Comparison of ENCODE assay signal across 17 cellular contexts in the genomic region with DNA sequence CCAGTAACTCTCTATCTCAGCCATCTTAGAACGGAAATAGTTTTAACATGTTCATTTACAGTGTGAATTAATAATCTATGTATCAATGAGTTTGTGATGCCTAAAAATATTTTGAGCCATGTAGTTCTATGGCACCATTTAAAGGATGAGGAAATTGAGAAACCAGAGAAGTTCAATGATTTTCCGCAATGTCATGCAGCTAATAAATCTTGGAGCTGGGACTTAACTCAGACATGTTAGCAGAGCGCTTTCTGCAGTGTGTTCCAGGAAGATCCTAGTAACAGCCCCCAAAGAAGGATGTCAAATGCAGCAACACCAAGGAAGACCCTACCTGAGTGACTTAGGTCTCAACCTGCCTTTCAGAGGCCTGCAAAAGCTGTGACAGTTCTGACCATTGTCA.
DNase-seq lines count a peak whose midpoint lies in the region; ATAC-seq, FAIRE-seq and TF ChIP-seq lines count a peak whose summit lies in the region.
"Had no signal": no experiment of that assay in that cellular context is flagged by ENCODE, and none has a peak within 500 bp of the region (broad histone marks: within the 10 kb centered on the region; RNA-seq: fewer than 3 reads in every experiment).

No MANE protein-coding gene starts in this region.

- H3K36me3 ChIP-seq in HepG2 (replicated peaks in 1 of 2; ENCODE audit: control insufficient read depth in 1 of 2, insufficient read depth in 2 of 2, low read length in 2 of 2) (peaks cover 33 to 75% of the 10 kb centered on the region in 2 experiments), right lobe of liver (peaks cover 0 to 20% (median 7%) of the 10 kb centered on the region in 4 donors), smooth muscle cell (ENCODE audit: low read depth) (no peaks in the 10 kb centered on the region)

- ATAC-seq in HepG2 (no peak), right lobe of liver (no peak), GM21390 (IDR thresholded peaks at IDR 0.05; ENCODE audit: unreplicated experiment) (no peak), HG03354 (IDR thresholded peaks at IDR 0.05; ENCODE audit: poor library complexity, severe bottlenecking, unreplicated experiment) (no peak)
- ATAC-seq: A549 had no signal

- over 99% methylated on average over 3 of the region's 3 CpGs for WGBS in HepG2 (ENCODE audit: low lambda C conversion rate)
- WGBS in right lobe of liver (ENCODE audit: insufficient coverage, low coverage, low lambda C conversion rate, missing lambda C conversion rate) = 97% methylated on average over 3 of the region's 3 CpGs
- 89% methylated on average over 3 of the region's 3 CpGs for WGBS in smooth muscle cell (ENCODE audit: low lambda C conversion rate)

- intact Hi-C loops in HepG2 (cut with micrococcal nuclease; ENCODE audit: unreplicated experiment) = no loop called here
- intact Hi-C loops in right lobe of liver (cut with DNase I) = no loop called here

- peaks cover 7% of the 10 kb centered on the region for H3F3A ChIP-seq in smooth muscle cell (ENCODE audit: low read depth)

- no peaks in the 10 kb centered on the region for H3K9me3 ChIP-seq in HepG2 (ENCODE audit: low read length)
- H3K9me3 ChIP-seq in right lobe of liver = no peaks in the 10 kb centered on the region
- H3K9me3 ChIP-seq in smooth muscle cell (replicated peaks; ENCODE audit: low read depth) = no peaks in the 10 kb centered on the region
- H3K9me3 ChIP-seq: A549 had no signal

- H3K4me2 ChIP-seq in HepG2 (ENCODE audit: low read depth, low read length) = no peak overlapping the region
- H3K4me2 ChIP-seq in smooth muscle cell = peak overlapping the region; percentile 62
- H3K4me2 ChIP-seq: A549 had no signal

- CTCF ChIA-PET in HepG2 (lab: Yijun Ruan, JAX; ENCODE audit: low intra/inter-chr PET ratio, low total read pairs) = no interaction called here

- TSS peak; percentile 17 for BruUV-seq in HepG2 (replicated peaks; lab: Mats Ljungman, UMichigan)

- FAIRE-seq in HepG2 (lab: Jason Lieb, UNC) = no peak
- FAIRE-seq: A549 had no signal

- TF ChIP-seq EP300 in HepG2 (IDR thresholded peaks at IDR 0.05; ENCODE audit: low read depth in 2 of 2, low read length in 2 of 2) = no peak
- TF ChIP-seq EP300 in HepG2 (CRISPR knock-in tag; IDR thresholded peaks at IDR 0.05; ENCODE audit: borderline replicate concordance) = no peak

- DNase-seq in HepG2 (ENCODE audit: low spot score) (no peak), right lobe of liver (no peak), fibroblast of villous mesenchyme (ENCODE audit: low read depth) (peak; percentile 30), smooth muscle cell (lab: John Stamatoyannopoulos, UW; ENCODE audit: unreplicated experiment) (no peak), SHP77 treated with DMSO at 0.1 percent for 48 hours (lab: John Stamatoyannopoulos, UW) (no peak)
- DNase-seq: COR-L47, DMS153, EL, GOT3, MV-4-11, NCI-H1436, NCI-H2081, NCI-H526, RPMI8226 had no signal

- peaks cover 41% of the 10 kb centered on the region for H4K20me1 ChIP-seq in HepG2 (ENCODE audit: insufficient read depth, low read length)
- H4K20me1 ChIP-seq in smooth muscle cell (ENCODE audit: low read depth) = peaks cover 42% of the 10 kb centered on the region

- no peak overlapping the region for H3K4me3 ChIP-seq in HepG2 (replicated peaks in 1 of 3; ENCODE audit: insufficient read depth in 1 of 3, low read depth in 2 of 3, low read length in 3 of 3)
- H3K4me3 ChIP-seq in right lobe of liver = no peak overlapping the region
- no peak overlapping the region for H3K4me3 ChIP-seq in fibroblast of villous mesenchyme (ENCODE audit: low read depth, low read length)
- H3K4me3 ChIP-seq in smooth muscle cell = no peak overlapping the region
- H3K4me3 ChIP-seq: A549 had no signal

- H3K9ac ChIP-seq in HepG2 (ENCODE audit: insufficient read depth, low read depth, low read length) (no peak overlapping the region), smooth muscle cell (ENCODE audit: low read depth) (no peak overlapping the region)

- H3K27ac ChIP-seq in HepG2 (ENCODE audit: extremely low read length, insufficient read depth, low read length) (no peak overlapping the region), right lobe of liver (no peak overlapping the region), smooth muscle cell (ENCODE audit: low read depth) (peak overlapping the region; percentile 96)

- H3K4me1 ChIP-seq in HepG2 (ENCODE audit: insufficient read depth, low read length) (no peaks in the 10 kb centered on the region), right lobe of liver (peaks cover 0 to 22% (median 0%) of the 10 kb centered on the region in 4 donors), smooth muscle cell (ENCODE audit: low read depth) (peaks cover 11% of the 10 kb centered on the region)

- no peak for TF ChIP-seq RAD21 in HepG2 (CRISPR knock-in tag; IDR thresholded peaks at IDR 0.05)

- no peak for TF ChIP-seq POLR2A in HepG2 (IDR thresholded peaks at IDR 0.05; ENCODE audit: insufficient read depth in 1 of 2, low read depth in 2 of 2, low read length in 2 of 2)
- TF ChIP-seq POLR2A in right lobe of liver (IDR thresholded peaks at IDR 0.05) = no peak

- POLR2A ChIA-PET in HepG2 (lab: Yijun Ruan, JAX) = no interaction called here

- H3K27me3 ChIP-seq in HepG2 (ENCODE audit: control insufficient read depth in 1 of 2, insufficient read depth in 2 of 2, low read length in 2 of 2) (no peaks in the 10 kb centered on the region), right lobe of liver (no peaks in the 10 kb centered on the region), smooth muscle cell (ENCODE audit: low read depth) (no peaks in the 10 kb centered on the region)

- TF ChIP-seq CTCF in HepG2 (CRISPR knock-in tag; IDR thresholded peaks at IDR 0.05) = no peak
- TF ChIP-seq CTCF in right lobe of liver (IDR thresholded peaks at IDR 0.05) = no peak
- no peak for TF ChIP-seq CTCF in fibroblast of villous mesenchyme (IDR thresholded peaks at IDR 0.05; ENCODE audit: insufficient read depth, low read depth, low read length)
- TF ChIP-seq CTCF in smooth muscle cell (IDR thresholded peaks at IDR 0.05; ENCODE audit: borderline replicate concordance, insufficient read depth, poor library complexity, severe bottlenecking) = no peak

- in situ Hi-C loops in HepG2 (cut with HindIII; ENCODE audit: extremely low pct_ligation_motif_present, low pct_unique_long_range_greater_than_20kb) = no loop called here

- H2AFZ ChIP-seq in HepG2 (ENCODE audit: low read length) (no peak overlapping the region), smooth muscle cell (ENCODE audit: low read depth) (no peak overlapping the region)

- H3K79me2 ChIP-seq in HepG2 (ENCODE audit: insufficient read depth, low read length) (peaks cover 43% of the 10 kb centered on the region), smooth muscle cell (ENCODE audit: low read depth) (peaks cover 38% of the 10 kb centered on the region)

TF ChIP-seq in HepG2, 621 proteins besides CTCF, POLR2A, EP300 and RAD21 (continues in another document):
- TF ChIP-seq ZNF367 (CRISPR knock-in tag; IDR thresholded peaks at IDR 0.05; ENCODE audit: borderline replicate concordance) (no peak), PTBP1 (IDR thresholded peaks at IDR 0.05; ENCODE audit: low read depth, low read length, poor library complexity, severe bottlenecking) (no peak), ZFP82 (CRISPR knock-in tag; IDR thresholded peaks at IDR 0.05; ENCODE audit: borderline replicate concordance) (no peak), KAT2B (IDR thresholded peaks at IDR 0.05; ENCODE audit: borderline replicate concordance, low read depth, low read length) (no peak), ZNF570 (CRISPR knock-in tag; IDR thresholded peaks at IDR 0.05; ENCODE audit: borderline replicate concordance) (no peak), RBM39 (IDR thresholded peaks at IDR 0.05; ENCODE audit: low read depth, low read length, poor library complexity, severe bottlenecking) (no peak)
- TF ChIP-seq, protein P1, sequence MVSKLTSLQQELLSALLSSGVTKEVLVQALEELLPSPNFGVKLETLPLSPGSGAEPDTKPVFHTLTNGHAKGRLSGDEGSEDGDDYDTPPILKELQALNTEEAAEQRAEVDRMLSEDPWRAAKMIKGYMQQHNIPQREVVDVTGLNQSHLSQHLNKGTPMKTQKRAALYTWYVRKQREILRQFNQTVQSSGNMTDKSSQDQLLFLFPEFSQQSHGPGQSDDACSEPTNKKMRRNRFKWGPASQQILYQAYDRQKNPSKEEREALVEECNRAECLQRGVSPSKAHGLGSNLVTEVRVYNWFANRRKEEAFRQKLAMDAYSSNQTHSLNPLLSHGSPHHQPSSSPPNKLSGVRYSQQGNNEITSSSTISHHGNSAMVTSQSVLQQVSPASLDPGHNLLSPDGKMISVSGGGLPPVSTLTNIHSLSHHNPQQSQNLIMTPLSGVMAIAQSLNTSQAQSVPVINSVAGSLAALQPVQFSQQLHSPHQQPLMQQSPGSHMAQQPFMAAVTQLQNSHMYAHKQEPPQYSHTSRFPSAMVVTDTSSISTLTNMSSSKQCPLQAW (CRISPR knock-in tag; IDR thresholded peaks at IDR 0.05) = no peak
- TF ChIP-seq, protein P2, sequence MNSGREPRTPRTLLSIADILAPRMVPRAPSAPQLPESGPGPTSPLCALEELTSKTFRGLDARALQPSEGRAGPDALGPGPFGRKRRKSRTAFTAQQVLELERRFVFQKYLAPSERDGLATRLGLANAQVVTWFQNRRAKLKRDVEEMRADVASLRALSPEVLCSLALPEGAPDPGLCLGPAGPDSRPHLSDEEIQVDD (CRISPR knock-in tag; IDR thresholded peaks at IDR 0.05; ENCODE audit: borderline replicate concordance) = no peak
- TF ChIP-seq, protein P3, sequence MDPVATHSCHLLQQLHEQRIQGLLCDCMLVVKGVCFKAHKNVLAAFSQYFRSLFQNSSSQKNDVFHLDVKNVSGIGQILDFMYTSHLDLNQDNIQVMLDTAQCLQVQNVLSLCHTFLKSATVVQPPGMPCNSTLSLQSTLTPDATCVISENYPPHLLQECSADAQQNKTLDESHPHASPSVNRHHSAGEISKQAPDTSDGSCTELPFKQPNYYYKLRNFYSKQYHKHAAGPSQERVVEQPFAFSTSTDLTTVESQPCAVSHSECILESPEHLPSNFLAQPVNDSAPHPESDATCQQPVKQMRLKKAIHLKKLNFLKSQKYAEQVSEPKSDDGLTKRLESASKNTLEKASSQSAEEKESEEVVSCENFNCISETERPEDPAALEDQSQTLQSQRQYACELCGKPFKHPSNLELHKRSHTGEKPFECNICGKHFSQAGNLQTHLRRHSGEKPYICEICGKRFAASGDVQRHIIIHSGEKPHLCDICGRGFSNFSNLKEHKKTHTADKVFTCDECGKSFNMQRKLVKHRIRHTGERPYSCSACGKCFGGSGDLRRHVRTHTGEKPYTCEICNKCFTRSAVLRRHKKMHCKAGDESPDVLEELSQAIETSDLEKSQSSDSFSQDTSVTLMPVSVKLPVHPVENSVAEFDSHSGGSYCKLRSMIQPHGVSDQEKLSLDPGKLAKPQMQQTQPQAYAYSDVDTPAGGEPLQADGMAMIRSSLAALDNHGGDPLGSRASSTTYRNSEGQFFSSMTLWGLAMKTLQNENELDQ (CRISPR knock-in tag; IDR thresholded peaks at IDR 0.05; ENCODE audit: borderline replicate concordance) = no peak
